31 cellular contexts compared by ENCODE assay signal in the genomic region with DNA sequence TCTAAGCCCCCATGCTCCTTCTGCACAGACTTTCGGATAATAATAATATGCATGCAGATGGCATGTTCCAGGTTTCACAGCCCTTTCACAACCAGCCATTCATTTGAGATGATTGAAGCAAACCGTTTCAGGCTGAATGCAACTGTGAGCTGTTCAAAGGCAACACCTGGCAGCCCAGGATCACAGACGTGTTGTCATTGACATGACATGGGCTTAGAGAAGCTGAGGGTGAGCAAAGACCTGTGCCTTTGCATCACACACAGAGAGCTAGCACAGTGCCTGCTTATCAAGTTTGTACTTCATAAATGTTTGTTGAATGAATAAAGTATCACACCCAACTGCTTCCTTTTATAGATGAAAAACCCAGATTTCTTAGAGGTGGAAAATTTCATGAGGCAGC. TPM values are rescaled to one million over a fixed set of nuclear protein-coding genes. Genes with fewer than 3 reads are reported as not detected.
"Had no signal": no experiment of that assay in that cellular context is flagged by ENCODE, and none has a peak within 500 bp of the region (broad histone marks: within the 10 kb centered on the region; RNA-seq: fewer than 3 reads in every experiment).

No MANE protein-coding gene starts in this region.

- H3K9me3 ChIP-seq: breast epithelium, gastrocnemius medialis, ovary, right lobe of liver, uterus had no signal

- H3K27me3 Mint-ChIP-seq: activated B cell treated with CpG ODN at 0.5 μM for 24 hours; activated CD4-positive, alpha-beta memory T cell treated with anti-CD3 and anti-CD28 coated beads for 36 hours; activated naive CD4-positive, alpha-beta T cell treated with anti-CD3 and anti-CD28 coated beads, Interleukin-2, amount 50 U/mL, for 24 hours had no signal

- H3K36me3 ChIP-seq: breast epithelium, esophagus squamous epithelium, gastrocnemius medialis, ovary, right lobe of liver, tibial nerve, uterus had no signal

- H3K4me3 Mint-ChIP-seq: activated B cell treated with CpG ODN at 0.5 μM for 24 hours; activated CD4-positive, alpha-beta memory T cell treated with anti-CD3 and anti-CD28 coated beads for 36 hours; activated naive CD4-positive, alpha-beta T cell treated with anti-CD3 and anti-CD28 coated beads, Interleukin-2, amount 50 U/mL, for 24 hours; activated T-helper 1 cell treated with anti-CD3 and anti-CD28 coated beads, Interleukin-12 subunit alpha, Interleukin-12 subunit beta, Interleukin-2, Interleukin-4 antibody, amounts not matched to agents 30 ng/mL and 10 ng/mL and 1 ng/mL, durations not matched to agents 14 hours and 24 hours and 36 hours; nephron progenitor cell; T-helper 2 cell treated with Interferon-gamma antibody and Interleukin-4, amounts not matched to agents 5 μg/mL and 100 μg/mL, for 36 hours had no signal

- DNase-seq: activated B cell treated with CpG ODN at 0.5 μM for 24 hours; activated CD4-positive, alpha-beta memory T cell treated with anti-CD3 and anti-CD28 coated beads for 36 hours; activated CD8-positive, alpha-beta memory T cell treated with anti-CD3 and anti-CD28 coated beads, Interleukin-2, amount 50 U/mL, for 4 hours; activated effector memory CD4-positive, alpha-beta T cell treated with anti-CD3 and anti-CD28 coated beads, Interleukin-2, amount 50 U/mL, for 16 hours; activated T-cell treated with anti-CD3 and anti-CD28 coated beads, Interleukin-2, amount 50 U/mL, for 1 hour; central memory CD4-positive, alpha-beta T cell; dermis blood vessel endothelial cell; effector CD4-positive, alpha-beta T cell; esophagus squamous epithelium; gastrocnemius medialis; glutamatergic neuron; left cardiac atrium; left ventricle myocardium superior; mucosa of descending colon; nephron progenitor cell; ovary; right lobe of liver; stimulated activated CD4-positive, alpha-beta T cell treated with anti-CD3 and anti-CD28 coated beads, Interleukin-2, amount 100 ng/mL, for 48 hours; stimulated activated naive CD4-positive, alpha-beta T cell treated with Interleukin-2 at 50 U/mL for 16 hours; T-helper 1 cell; uterus had no signal

- H3K27ac ChIP-seq: breast epithelium, epithelial cell of prostate, esophagus squamous epithelium, gastrocnemius medialis, ovary, right lobe of liver, tibial nerve, uterus had no signal

- ATAC-seq: gastrocnemius medialis, left cardiac atrium, left ventricle myocardium superior, mucosa of descending colon, right lobe of liver had no signal

- H3K27ac Mint-ChIP-seq: activated B cell treated with CpG ODN at 0.5 μM for 24 hours; activated CD4-positive, alpha-beta memory T cell treated with anti-CD3 and anti-CD28 coated beads for 36 hours; activated T-helper 1 cell treated with anti-CD3 and anti-CD28 coated beads, Interleukin-12 subunit alpha, Interleukin-12 subunit beta, Interleukin-2, Interleukin-4 antibody, amounts not matched to agents 30 ng/mL and 10 ng/mL and 1 ng/mL, durations not matched to agents 14 hours and 24 hours and 36 hours; nephron progenitor cell; progenitor cell of endocrine pancreas; T-helper 2 cell treated with Interferon-gamma antibody and Interleukin-4, amounts not matched to agents 5 μg/mL and 100 μg/mL, for 36 hours had no signal

- H3K4me3 ChIP-seq: breast epithelium, esophagus squamous epithelium, gastrocnemius medialis, mucosa of descending colon, ovary, right lobe of liver, tibial nerve, uterus had no signal

- H3K27me3 ChIP-seq: breast epithelium, esophagus squamous epithelium, gastrocnemius medialis, ovary, right lobe of liver, tibial nerve, uterus had no signal

- H3K4me1 Mint-ChIP-seq: nephron progenitor cell had no signal

- H3K4me1 ChIP-seq: breast epithelium, esophagus squamous epithelium, gastrocnemius medialis, right lobe of liver, uterus had no signal

RNA-seq across cellular contexts. Expression of gene ERMN, which starts 12.4 kb away (rescaled TPM):
- total RNA-seq: dermis blood vessel endothelial cell, gastrocnemius medialis, left ventricle myocardium superior, lung microvascular endothelial cell, progenitor cell of endocrine pancreas, renal cortical epithelial cell had no signal
- polyA plus RNA-seq: keratinocyte had no signal
